Comparison of ENCODE assay signal across 14 cellular contexts in genomic region chr1:173249349-173249748, GRCh38. TPM values are rescaled to one million over a fixed set of nuclear protein-coding genes. Genes with fewer than 3 reads are reported as not detected.
DNase-seq lines count a peak whose midpoint lies in the region; ATAC-seq and TF ChIP-seq lines count a peak whose summit lies in the region.
"Had no signal": no experiment of that assay in that cellular context is flagged by ENCODE, and none has a peak within 500 bp of the region (broad histone marks: within the 10 kb centered on the region; RNA-seq: fewer than 3 reads in every experiment).

No MANE protein-coding gene starts in this region.

- no peaks in the 10 kb centered on the region for H3K27me3 Mint-ChIP-seq in activated naive CD8-positive, alpha-beta T cell treated with anti-CD3 and anti-CD28 coated beads, Interleukin-2, amount 50 U/mL, for 24 hours

- H3K4me1 ChIP-seq in DND-41 (ENCODE audit: insufficient read depth, low read length) = no peaks in the 10 kb centered on the region
- H3K4me1 ChIP-seq in PC-3 (ENCODE audit: insufficient read depth, low read length) = no peaks in the 10 kb centered on the region
- H3K4me1 ChIP-seq in fibroblast of lung (ENCODE audit: control insufficient read depth, extremely low read depth, insufficient read depth, low read length) = no peaks in the 10 kb centered on the region
- H3K4me1 ChIP-seq in left lung = no peaks in the 10 kb centered on the region
- H3K4me1 ChIP-seq in gastroesophageal sphincter = peaks cover 0 to 11% (median 0%) of the 10 kb centered on the region in 3 donors
- H3K4me1 ChIP-seq: SJSA1 had no signal

- H3K4me2 ChIP-seq in DND-41 (ENCODE audit: insufficient read depth, low read length) = no peak overlapping the region
- H3K4me2 ChIP-seq in PC-3 (ENCODE audit: low read length) = no peak overlapping the region
- no peak overlapping the region for H3K4me2 ChIP-seq in fibroblast of lung (ENCODE audit: extremely low read depth, insufficient read depth, low read length)

- no peaks in the 10 kb centered on the region for H3K36me3 ChIP-seq in DND-41 (ENCODE audit: insufficient read depth, low read length)
- H3K36me3 ChIP-seq in PC-3 (ENCODE audit: low read depth, low read length) = no peaks in the 10 kb centered on the region
- no peaks in the 10 kb centered on the region for H3K36me3 ChIP-seq in fibroblast of lung (ENCODE audit: control insufficient read depth, insufficient read depth, low read length)
- no peaks in the 10 kb centered on the region for H3K36me3 ChIP-seq in left lung
- H3K36me3 ChIP-seq in gastroesophageal sphincter = no peaks in the 10 kb centered on the region
- H3K36me3 ChIP-seq: SJSA1 had no signal

- no peak overlapping the region for H3K27ac Mint-ChIP-seq in activated naive CD8-positive, alpha-beta T cell treated with anti-CD3 and anti-CD28 coated beads, Interleukin-2, amount 50 U/mL, for 24 hours
- H3K27ac Mint-ChIP-seq: endodermal cell had no signal

- H3K9me3 ChIP-seq in DND-41 (ENCODE audit: insufficient read depth, low read length, severe bottlenecking) (no peaks in the 10 kb centered on the region), PC-3 (ENCODE audit: low read length) (no peaks in the 10 kb centered on the region), fibroblast of lung (ENCODE audit: control insufficient read depth, insufficient read depth, low read depth, low read length) (no peaks in the 10 kb centered on the region), left lung (no peaks in the 10 kb centered on the region), gastroesophageal sphincter (no peaks in the 10 kb centered on the region)
- H3K9me3 ChIP-seq: SJSA1 had no signal

- H2AFZ ChIP-seq in DND-41 (ENCODE audit: low read depth, low read length) = no peak overlapping the region
- H2AFZ ChIP-seq in PC-3 (ENCODE audit: low read length) = no peak overlapping the region
- H2AFZ ChIP-seq in fibroblast of lung (ENCODE audit: low read length) = no peak overlapping the region

- intact Hi-C loops in PC-3 (cut with micrococcal nuclease) (no loop called here), left lung (cut with DNase I) (no loop called here)

- no peaks in the 10 kb centered on the region for H3K9me3 Mint-ChIP-seq in activated naive CD8-positive, alpha-beta T cell treated with anti-CD3 and anti-CD28 coated beads, Interleukin-2, amount 50 U/mL, for 24 hours
- H3K9me3 Mint-ChIP-seq: endodermal cell had no signal

- no peak overlapping the region for H3K9ac ChIP-seq in DND-41 (ENCODE audit: low read depth, low read length)
- H3K9ac ChIP-seq in PC-3 (ENCODE audit: low read length) = no peak overlapping the region
- H3K9ac ChIP-seq in fibroblast of lung (ENCODE audit: insufficient read depth, low read length) = no peak overlapping the region

- H3K4me3 Mint-ChIP-seq in activated naive CD8-positive, alpha-beta T cell treated with anti-CD3 and anti-CD28 coated beads, Interleukin-2, amount 50 U/mL, for 24 hours = no peak overlapping the region
- H3K4me3 Mint-ChIP-seq: endodermal cell had no signal

- H3K79me2 ChIP-seq in DND-41 (ENCODE audit: insufficient read depth, low read length) = no peaks in the 10 kb centered on the region
- H3K79me2 ChIP-seq in PC-3 (ENCODE audit: low read length) = no peaks in the 10 kb centered on the region
- H3K79me2 ChIP-seq in fibroblast of lung (ENCODE audit: control insufficient read depth, insufficient read depth, low read length) = no peaks in the 10 kb centered on the region

- no TSS peak for BruUV-seq in PC-3 (replicated peaks; lab: Mats Ljungman, UMichigan)

- H3K36me3 Mint-ChIP-seq in activated naive CD8-positive, alpha-beta T cell treated with anti-CD3 and anti-CD28 coated beads, Interleukin-2, amount 50 U/mL, for 24 hours (ENCODE audit: low read depth) = no peaks in the 10 kb centered on the region

- H3K27me3 ChIP-seq in DND-41 (ENCODE audit: insufficient read depth, low read length, poor library complexity) (no peaks in the 10 kb centered on the region), PC-3 (ENCODE audit: low read length) (no peaks in the 10 kb centered on the region), fibroblast of lung (ENCODE audit: control insufficient read depth, insufficient read depth, low read length) (no peaks in the 10 kb centered on the region), left lung (no peaks in the 10 kb centered on the region), gastroesophageal sphincter (no peaks in the 10 kb centered on the region)
- H3K27me3 ChIP-seq: SJSA1 had no signal

- H3F3A ChIP-seq in PC-3 (ENCODE audit: low read length, unreplicated experiment) = no peaks in the 10 kb centered on the region

- CTCF ChIA-PET in PC-3 (lab: Charles Lee) = interaction anchor here (0.6 kb wide), 1 partner anchor 237 kb away, joined by 5 read pairs; no protein-coding TSS in a partner anchor

- H3K4me3 ChIP-seq in DND-41 (ENCODE audit: low read depth in 1 of 2, low read length in 2 of 2) (no peak overlapping the region), PC-3 (ENCODE audit: low read length) (no peak overlapping the region), fibroblast of lung (replicated peaks in 1 of 4; ENCODE audit: control extremely low read depth in 1 of 4, insufficient read depth in 1 of 4, low read depth in 3 of 4, low read length in 4 of 4) (no peak overlapping the region), left lung (no peak overlapping the region), gastroesophageal sphincter (no peak overlapping the region)
- H3K4me3 ChIP-seq: SJSA1 had no signal

- TF ChIP-seq EP300 in gastroesophageal sphincter (IDR thresholded peaks at IDR 0.05) = no peak

- DNase-seq in DND-41 (no peak), PC-3 (peak; percentile 51), fibroblast of lung (ENCODE audit: low read depth in 2 of 2) (peak; percentile 50 to 84), left lung (no peak)
- no peak for DNase-seq in activated naive CD8-positive, alpha-beta T cell treated with anti-CD3 and anti-CD28 coated beads, Interleukin-2, amount 50 U/mL, for 24 hours
- DNase-seq in NK-92 treated with Interleukin-12 subunit alpha and Interleukin-12 subunit beta, amount 100 ng/mL, for 24 hours (lab: John Stamatoyannopoulos, UW) = no peak
- DNase-seq: activated CD4-positive, CD25-positive, alpha-beta regulatory T cell treated with anti-CD3 and anti-CD28 coated beads, Interleukin-2, amount 50 U/mL, for 72 hours; endodermal cell; glutamatergic neuron; NCI-H1694 treated with DMSO at 0.1 percent for 48 hours; stimulated activated CD4-positive, alpha-beta T cell treated with anti-CD3 and anti-CD28 coated beads, Interleukin-4, amount 100 ng/mL, for 1 hour had no signal

- ATAC-seq in DND-41 (ENCODE audit: insufficient read depth, low read depth) = peak; percentile 37; the same call in 1 of the 3 replicates
- peak; percentile 76 for ATAC-seq in PC-3
- peak; percentile 82 for ATAC-seq in left lung
- ATAC-seq in activated naive CD8-positive, alpha-beta T cell treated with anti-CD3 and anti-CD28 coated beads, Interleukin-2, amount 50 U/mL, for 24 hours = no peak
- no peak for ATAC-seq in GM18519 (IDR thresholded peaks at IDR 0.05; ENCODE audit: low FRiP score, unreplicated experiment)
- ATAC-seq in gastroesophageal sphincter = no peak

- POLR2A ChIA-PET in PC-3 (lab: Charles Lee; ENCODE audit: unreplicated experiment) = no interaction called here

- no peak overlapping the region for H3K27ac ChIP-seq in DND-41 (ENCODE audit: low read length)
- H3K27ac ChIP-seq in PC-3 (ENCODE audit: low read length) = no peak overlapping the region
- no peak overlapping the region for H3K27ac ChIP-seq in fibroblast of lung (ENCODE audit: insufficient read depth, low read length)
- H3K27ac ChIP-seq in left lung = no peak overlapping the region
- no peak overlapping the region for H3K27ac ChIP-seq in gastroesophageal sphincter
- H3K27ac ChIP-seq: SJSA1 had no signal

- peaks cover 2% of the 10 kb centered on the region for H3K4me1 Mint-ChIP-seq in activated naive CD8-positive, alpha-beta T cell treated with anti-CD3 and anti-CD28 coated beads, Interleukin-2, amount 50 U/mL, for 24 hours
- H3K4me1 Mint-ChIP-seq: endodermal cell had no signal

- H3K9me2 ChIP-seq in PC-3 (replicated peaks; ENCODE audit: low read length) = no peaks in the 10 kb centered on the region

- H4K20me1 ChIP-seq in DND-41 (ENCODE audit: insufficient read depth, low read length) (no peaks in the 10 kb centered on the region), PC-3 (ENCODE audit: low read length) (no peaks in the 10 kb centered on the region), fibroblast of lung (ENCODE audit: control insufficient read depth, extremely low read depth, insufficient read depth, low read length) (no peaks in the 10 kb centered on the region)

- TF ChIP-seq POLR2A in gastroesophageal sphincter (IDR thresholded peaks at IDR 0.05) = no peak

- TF ChIP-seq CTCF in DND-41 (IDR thresholded peaks at IDR 0.05; ENCODE audit: borderline replicate concordance, extremely low read depth, low read length, poor library complexity, severe bottlenecking) (no peak), PC-3 (conservative IDR thresholded peaks at IDR 0.05; ENCODE audit: low read depth, low read length) (no peak), fibroblast of lung (conservative IDR thresholded peaks at IDR 0.05 in 1 of 2, IDR thresholded peaks at IDR 0.05 in 1 of 2; ENCODE audit: low read depth in 1 of 2, low read length in 2 of 2) (no peak), left lung (IDR thresholded peaks at IDR 0.05) (no peak), gastroesophageal sphincter (IDR thresholded peaks at IDR 0.05) (no peak)

RNA-seq across cellular contexts. Expression of gene TNFSF4, which starts 42.2 kb away (rescaled TPM):
- total RNA-seq in PC-3 (2014; rRNA removed) (0.17 and 0.18 TPM in 2 replicates), fibroblast of lung (1.3 and 3.3 TPM in 2 replicates), left lung (1 to 10 TPM in 1 of 2 donors, under 1 TPM in 1; 0.73 to 1.3 TPM), gastroesophageal sphincter (10 to 100 TPM in 1 of 4 donors, 1 to 10 TPM in 3; 2.6 to 24.0 (median 4.4) TPM)
- 2.0 and 20.9 TPM in 2 replicates for polyA plus RNA-seq in fibroblast of lung
- polyA plus RNA-seq in fibroblast of lung (2012) = 1.2 and 11.9 TPM in 2 replicates
- polyA minus RNA-seq in fibroblast of lung (ENCODE audit: low replicate concordance) = 0.48 and 4.9 TPM in 2 replicates

Comparison
In these comparisons a context has a peak if more than half of its experiments do, and no peak if none do; other contexts are left out.
1. ATAC-seq: peak in DND-41 (single experiment), PC-3 (single experiment) and left lung (single experiment); none in activated naive CD8-positive, alpha-beta T cell treated with anti-CD3 and anti-CD28 coated beads, Interleukin-2, amount 50 U/mL, for 24 hours (single experiment), GM18519 (single experiment) and gastroesophageal sphincter (single experiment).
2. DNase-seq: peak in PC-3 (single experiment) and fibroblast of lung (2 of 2); none in DND-41 (single experiment), left lung (0 of 2), activated naive CD8-positive, alpha-beta T cell treated with anti-CD3 and anti-CD28 coated beads, Interleukin-2, amount 50 U/mL, for 24 hours (single experiment) and NK-92 treated with Interleukin-12 subunit alpha and Interleukin-12 subunit beta, amount 100 ng/mL, for 24 hours (single experiment).